In genomic region chr13:28357846-28358496, GRCh38 we compare ENCODE assay signal across 14 cellular contexts.
DNase-seq lines count a peak whose midpoint lies in the region; ATAC-seq lines count a peak whose summit lies in the region.
"Had no signal": no experiment of that assay in that cellular context is flagged by ENCODE, and none has a peak within 500 bp of the region (broad histone marks: within the 10 kb centered on the region; RNA-seq: fewer than 3 reads in every experiment).

No MANE protein-coding gene starts in this region.

- H3K27me3 ChIP-seq in mesendoderm (ENCODE audit: insufficient read depth, low read length, poor library complexity) (no peaks in the 10 kb centered on the region), GM23248 (replicated peaks; ENCODE audit: insufficient read depth) (no peaks in the 10 kb centered on the region)
- H3K27me3 ChIP-seq: upper lobe of left lung had no signal

- H3K9me2 ChIP-seq in GM23248 (ENCODE audit: insufficient read depth), result no peaks in the 10 kb centered on the region

- no CpG with 5 or more reads among the region's 4 CpGs for WGBS in mesendoderm (ENCODE audit: extremely low coverage, insufficient coverage, low lambda C conversion rate)
- WGBS in GM23248 (ENCODE audit: low coverage in 1 of 2, low lambda C conversion rate in 2 of 2, missing lambda C conversion rate in 2 of 2), 2 experiments, result 90 to 94% methylated on average over 4 of the region's 4 CpGs

- H3K9ac ChIP-seq in mesendoderm (ENCODE audit: low read length) (no peak overlapping the region), GM23248 (no peak overlapping the region)

- H2AFZ ChIP-seq in GM23248, result no peak overlapping the region

- peak overlapping the region; percentile 6 for H2BK15ac ChIP-seq in mesendoderm (replicated peaks; ENCODE audit: low read depth)

- H3K4me3 ChIP-seq in mesendoderm (ENCODE audit: low read length) (no peak overlapping the region), GM23248 (no peak overlapping the region)
- H3K4me3 ChIP-seq: upper lobe of left lung had no signal

- H4K20me1 ChIP-seq in GM23248 (ENCODE audit: insufficient read depth), result no peaks in the 10 kb centered on the region

- peaks cover 11% of the 10 kb centered on the region for H3K4me1 ChIP-seq in mesendoderm (ENCODE audit: control insufficient read depth, low read depth, low read length)
- H3K4me1 ChIP-seq in GM23248 (ENCODE audit: insufficient read depth), result 0 out of 2 replicates have a peak, but pooled peaks cover 6% of the 10 kb centered on the region

- no peak overlapping the region for H4K8ac ChIP-seq in mesendoderm (ENCODE audit: low read depth, low read length)

- H3K9me3 ChIP-seq in GM23248 (ENCODE audit: low read depth), result no peaks in the 10 kb centered on the region
- H3K9me3 ChIP-seq: upper lobe of left lung had no signal

- H3F3A ChIP-seq in GM23248 (ENCODE audit: insufficient read depth), result no peaks in the 10 kb centered on the region

- DNase-seq in EH (ENCODE audit: low read depth) (peak; percentile 25), amniotic epithelial cell (ENCODE audit: low read depth) (peak; percentile 36), mesendoderm (no peak), GM23248 (no peak), H4 (ENCODE audit: low spot score) (no peak), middle frontal gyrus (ENCODE audit: extremely low spot score, low spot score) (no peak)
- DNase-seq: activated gamma-delta T cell, Calu3, H7, kidney, NCI-H510A treated with DMSO at 0.1 percent for 48 hours, upper lobe of left lung had no signal

- H3K18ac ChIP-seq in mesendoderm (ENCODE audit: low read length), result peak overlapping the region; percentile 45

- H3K56ac ChIP-seq in mesendoderm (ENCODE audit: low read length), result no peak overlapping the region

- no peaks in the 10 kb centered on the region for H3K79me1 ChIP-seq in mesendoderm (ENCODE audit: low read length)

- no peak overlapping the region for H2AK5ac ChIP-seq in mesendoderm (ENCODE audit: low read length)

- H2BK5ac ChIP-seq in mesendoderm (ENCODE audit: low read length), result no peak overlapping the region

- H4K5ac ChIP-seq in mesendoderm (ENCODE audit: low read length), result no peak overlapping the region

- peak; percentile 52 for ATAC-seq in GM19452 (IDR thresholded peaks at IDR 0.05; ENCODE audit: unreplicated experiment)
- ATAC-seq in GM18498 (IDR thresholded peaks at IDR 0.05; ENCODE audit: unreplicated experiment), result no peak

- no peak overlapping the region for H3K4me2 ChIP-seq in mesendoderm (ENCODE audit: low read length)
- H3K4me2 ChIP-seq in GM23248 (ENCODE audit: unreplicated experiment), result no peak overlapping the region

- in situ Hi-C loops in GM23248 (cut with MboI), result no loop called here

- no peak overlapping the region for H3K23ac ChIP-seq in mesendoderm (ENCODE audit: low read length)

- H3K27ac ChIP-seq in mesendoderm (ENCODE audit: low read depth, low read length) (no peak overlapping the region), GM23248 (no peak overlapping the region)

- no peak overlapping the region for H2BK120ac ChIP-seq in mesendoderm (ENCODE audit: low read depth, low read length)

- no peak overlapping the region for H3K4ac ChIP-seq in mesendoderm (ENCODE audit: low read depth, low read length)

- H3K79me2 ChIP-seq in mesendoderm (ENCODE audit: control insufficient read depth, insufficient read depth, low read length), result no peaks in the 10 kb centered on the region
- no peaks in the 10 kb centered on the region for H3K79me2 ChIP-seq in GM23248 (ENCODE audit: insufficient read depth)

- H3K36me3 ChIP-seq in mesendoderm (ENCODE audit: control insufficient read depth, insufficient read depth, low read length), result no peaks in the 10 kb centered on the region
- no peaks in the 10 kb centered on the region for H3K36me3 ChIP-seq in GM23248 (ENCODE audit: low read depth)

Comparison
In these comparisons a context has a peak if more than half of its experiments do, and no peak if none do; other contexts are left out.
1. DNase-seq: peak in EH (single experiment) and amniotic epithelial cell (single experiment); none in mesendoderm (single experiment), GM23248 (single experiment), H4 (single experiment) and middle frontal gyrus (single experiment).